ENCODE assay signal across 10 cellular contexts in genomic region chr1:23693599-23693998, GRCh38. TPM values are rescaled to one million over a fixed set of nuclear protein-coding genes. Genes with fewer than 3 reads are reported as not detected.
DNase-seq lines count a peak whose midpoint lies in the region; ATAC-seq and TF ChIP-seq lines count a peak whose summit lies in the region.
"Had no signal": no experiment of that assay in that cellular context is flagged by ENCODE, and none has a peak within 500 bp of the region (broad histone marks: within the 10 kb centered on the region; RNA-seq: fewer than 3 reads in every experiment).

No MANE protein-coding gene starts in this region.

- CTCF ChIA-PET in Calu3 (lab: Charles Lee) = no interaction called here

- H3K36me3 Mint-ChIP-seq in Calu3 (ENCODE audit: insufficient read depth, unreplicated experiment) = peaks cover 72% of the 10 kb centered on the region
- peaks cover 45% of the 10 kb centered on the region for H3K36me3 Mint-ChIP-seq in chondrocyte (ENCODE audit: low read depth)
- H3K36me3 Mint-ChIP-seq in natural killer cell treated with Interleukin-12 subunit alpha and Interleukin-12 subunit beta and Interleukin-15 and Interleukin-18, amount 100 ng/mL, for 72 hours = peaks cover 57% of the 10 kb centered on the region

- peaks cover 71% of the 10 kb centered on the region for H3K79me2 ChIP-seq in MM.1S (ENCODE audit: low read length)

- H2AFZ ChIP-seq in MM.1S (ENCODE audit: low read length) = no peak overlapping the region

- peaks cover 52% of the 10 kb centered on the region for H4K20me1 ChIP-seq in MM.1S (ENCODE audit: insufficient read depth, low read length)

- no TSS peak for BruUV-seq in Calu3 (replicated peaks; lab: Mats Ljungman, UMichigan)

- DNase-seq in Calu3 (no peak), MM.1S (no peak), chondrocyte (ENCODE audit: low spot score) (no peak), NCI-H524 (lab: John Stamatoyannopoulos, UW) (no peak), activated gamma-delta T cell (lab: John Stamatoyannopoulos, UW) (no peak), GM19238 (ENCODE audit: insufficient read length, low spot score) (no peak), NCI-H69 (lab: John Stamatoyannopoulos, UW) (no peak)
- DNase-seq in natural killer cell treated with Interleukin-12 subunit alpha and Interleukin-12 subunit beta and Interleukin-15 and Interleukin-18, amount 100 ng/mL, for 72 hours (ENCODE audit: low spot score) = no peak

- no peak for ATAC-seq in natural killer cell treated with Interleukin-12 subunit alpha and Interleukin-12 subunit beta and Interleukin-15 and Interleukin-18, amount 100 ng/mL, for 72 hours

- H3K9me2 ChIP-seq in MM.1S (replicated peaks; ENCODE audit: insufficient read depth, low read length) = no peaks in the 10 kb centered on the region

- H3K27me3 Mint-ChIP-seq in Calu3 (ENCODE audit: unreplicated experiment) (no peaks in the 10 kb centered on the region), chondrocyte (ENCODE audit: low read depth) (no peaks in the 10 kb centered on the region)
- H3K27me3 Mint-ChIP-seq in natural killer cell treated with Interleukin-12 subunit alpha and Interleukin-12 subunit beta and Interleukin-15 and Interleukin-18, amount 100 ng/mL, for 72 hours = no peaks in the 10 kb centered on the region

- peaks cover 20% of the 10 kb centered on the region for H3F3A ChIP-seq in MM.1S (ENCODE audit: insufficient read depth, low read length)

- TF ChIP-seq CTCF in Calu3 (IDR thresholded peaks at IDR 0.05; ENCODE audit: unreplicated experiment) = no peak
- no peak for TF ChIP-seq CTCF in MM.1S (IDR thresholded peaks at IDR 0.05; ENCODE audit: low read length)
- no peak for TF ChIP-seq CTCF in chondrocyte (IDR thresholded peaks at IDR 0.05)

- H3K4me1 Mint-ChIP-seq in Calu3 (ENCODE audit: low read depth, unreplicated experiment) (peaks cover 38% of the 10 kb centered on the region), chondrocyte (ENCODE audit: low read depth) (peaks cover 56% of the 10 kb centered on the region)
- H3K4me1 Mint-ChIP-seq in natural killer cell treated with Interleukin-12 subunit alpha and Interleukin-12 subunit beta and Interleukin-15 and Interleukin-18, amount 100 ng/mL, for 72 hours (ENCODE audit: low read depth in 2 of 2) = peaks cover 47 to 51% of the 10 kb centered on the region in 2 donors

- H3K36me3 ChIP-seq in MM.1S (replicated peaks; ENCODE audit: insufficient read depth, low read length) = peaks cover 40% of the 10 kb centered on the region; the same call in 1 of the 2 replicates

- peak overlapping the region; percentile 90; the same call in 1 of the 2 replicates for H3K9ac ChIP-seq in MM.1S (ENCODE audit: low read length)

- H3K4me2 ChIP-seq in MM.1S (ENCODE audit: low read depth, low read length) = peak overlapping the region; percentile 95

- intact Hi-C loops in Calu3 (cut with micrococcal nuclease; ENCODE audit: unreplicated experiment) = no loop called here

- H3K27ac ChIP-seq in MM.1S (ENCODE audit: low read length) = no peak overlapping the region
- H3K27ac ChIP-seq: RWPE1 had no signal

- no peaks in the 10 kb centered on the region for H3K27me3 ChIP-seq in MM.1S (replicated peaks; ENCODE audit: insufficient read depth, low read length)
- H3K27me3 ChIP-seq: tibial nerve had no signal

- peak overlapping the region; percentile 77 for H3K4me3 Mint-ChIP-seq in Calu3 (ENCODE audit: low read depth, unreplicated experiment)
- peak overlapping the region; percentile 96 for H3K4me3 Mint-ChIP-seq in chondrocyte (ENCODE audit: unreplicated experiment)
- peak overlapping the region; percentile 91 for H3K4me3 Mint-ChIP-seq in natural killer cell treated with Interleukin-12 subunit alpha and Interleukin-12 subunit beta and Interleukin-15 and Interleukin-18, amount 100 ng/mL, for 72 hours

- H3K9me3 ChIP-seq in MM.1S (replicated peaks; ENCODE audit: insufficient read depth, low read length) = no peaks in the 10 kb centered on the region
- H3K9me3 ChIP-seq: tibial nerve had no signal

- peak overlapping the region; percentile 98 for H3K4me3 ChIP-seq in MM.1S (ENCODE audit: low read length)

- H3K27ac Mint-ChIP-seq in Calu3 (ENCODE audit: unreplicated experiment) (peak overlapping the region; percentile 83), chondrocyte (ENCODE audit: unreplicated experiment) (peak overlapping the region; percentile 57)
- H3K27ac Mint-ChIP-seq in natural killer cell treated with Interleukin-12 subunit alpha and Interleukin-12 subunit beta and Interleukin-15 and Interleukin-18, amount 100 ng/mL, for 72 hours = peak overlapping the region; percentile 92 to 95

- H3K9me3 Mint-ChIP-seq in Calu3 (ENCODE audit: low read depth, unreplicated experiment) (no peaks in the 10 kb centered on the region), chondrocyte (ENCODE audit: low read depth) (no peaks in the 10 kb centered on the region)
- H3K9me3 Mint-ChIP-seq in natural killer cell treated with Interleukin-12 subunit alpha and Interleukin-12 subunit beta and Interleukin-15 and Interleukin-18, amount 100 ng/mL, for 72 hours = no peaks in the 10 kb centered on the region

- peaks cover 11% of the 10 kb centered on the region for H3K4me1 ChIP-seq in MM.1S (ENCODE audit: low read length)

RNA-seq across cellular contexts. Expression of gene RPL11, which starts 2.0 kb away (rescaled TPM):
- total RNA-seq in Calu3 (2022) = 588 and 622 TPM in 2 replicates
- 485 to 589 TPM (median 492 TPM) in 3 replicates for total RNA-seq in chondrocyte
- total RNA-seq in natural killer cell treated with Interleukin-12 subunit alpha and Interleukin-12 subunit beta and Interleukin-15 and Interleukin-18, amount 100 ng/mL, for 72 hours = 100 to 1,000 TPM; 560 to 666 TPM

RNA-seq across cellular contexts. Expression of gene ELOA, which starts 49.7 kb away (rescaled TPM):
- total RNA-seq in Calu3 (2022) (32.4 and 36.5 TPM in 2 replicates), chondrocyte (41.7 to 47.8 TPM (median 42.9 TPM) in 3 replicates)
- total RNA-seq in natural killer cell treated with Interleukin-12 subunit alpha and Interleukin-12 subunit beta and Interleukin-15 and Interleukin-18, amount 100 ng/mL, for 72 hours = 10 to 100 TPM; 74.7 to 84.5 TPM
